ENCODE assay signal across 1 cellular context in genomic region chr6:30129818-30130679, GRCh38.
TF ChIP-seq lines count a peak whose summit lies in the region.

No MANE protein-coding gene starts in this region.

TF ChIP-seq in K562, 482 proteins besides CTCF, POLR2A, EP300 and RAD21:
- no peak for TF ChIP-seq HMG20B (CRISPR knock-in tag; IDR thresholded peaks at IDR 0.05)
- TF ChIP-seq MECOM (CRISPR knock-in tag; IDR thresholded peaks at IDR 0.05) = no peak
- no peak for TF ChIP-seq ZBTB12 (CRISPR knock-in tag; IDR thresholded peaks at IDR 0.05)
- TF ChIP-seq ZNF316 (IDR thresholded peaks at IDR 0.05) = peak; percentile 46; the same call in 1 of the 2 replicates
- no peak for TF ChIP-seq MXD1 (CRISPR knock-in tag; IDR thresholded peaks at IDR 0.05; ENCODE audit: borderline replicate concordance, poor library complexity, severe bottlenecking)
- peak; percentile 33; the same call in 1 of the 2 replicates for TF ChIP-seq CEBPB (tag; IDR thresholded peaks at IDR 0.05)
TF ChIP-seq in K562: peak in this region for 2.
